Comparison of ENCODE assay signal across 27 cellular contexts in the genomic region with DNA sequence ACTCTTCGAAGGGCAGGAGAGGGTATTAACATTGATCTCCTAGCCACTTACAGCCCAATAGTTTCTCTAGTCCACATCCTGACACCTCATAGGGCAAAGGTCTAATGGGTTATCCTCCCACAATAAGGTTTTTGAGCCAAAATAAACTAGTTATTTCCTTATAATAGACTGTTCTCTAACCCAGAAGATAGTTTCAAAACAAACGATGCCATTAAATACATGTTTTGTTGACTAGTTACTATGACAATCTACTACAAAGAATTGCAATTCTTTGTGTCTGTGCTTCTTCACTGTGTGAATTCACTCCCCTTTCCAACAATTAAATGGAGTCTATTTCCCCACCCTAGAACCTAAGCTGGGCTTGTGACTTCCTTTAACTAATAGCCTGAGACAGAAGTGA. TPM values are rescaled to one million over a fixed set of nuclear protein-coding genes. Genes with fewer than 3 reads are reported as not detected.
DNase-seq lines count a peak whose midpoint lies in the region; ATAC-seq and TF ChIP-seq lines count a peak whose summit lies in the region.
"Had no signal": no experiment of that assay in that cellular context is flagged by ENCODE, and none has a peak within 500 bp of the region (broad histone marks: within the 10 kb centered on the region; RNA-seq: fewer than 3 reads in every experiment).

No MANE protein-coding gene starts in this region.

- no peak for TF ChIP-seq RAD21 in liver (IDR thresholded peaks at IDR 0.05)

- intact Hi-C loops in transverse colon (cut with DNase I; ENCODE audit: low total_unique reads) = no loop called here

- H3K4me3 Mint-ChIP-seq in activated naive CD8-positive, alpha-beta T cell treated with anti-CD3 and anti-CD28 coated beads, Interleukin-2, amount 50 U/mL, for 24 hours = no peak overlapping the region
- H3K4me3 Mint-ChIP-seq: stimulated activated naive CD8-positive, alpha-beta T cell treated with anti-CD3 and anti-CD28 coated beads, Interleukin-15, Interleukin-2, amounts not matched to agents 100 ng/mL and 50 ng/mL, for 24 hours had no signal

- in situ Hi-C loops in transverse colon (cut with MboI; ENCODE audit: low pct_ligation_motif_present in 1 of 4, low pct_unique_long_range_greater_than_20kb in 1 of 4, low sequenced_read_pairs in 3 of 4) = no loop called here

- no peak for TF ChIP-seq POLR2A in transverse colon (IDR thresholded peaks at IDR 0.05)

- TF ChIP-seq CTCF in coronary artery (IDR thresholded peaks at IDR 0.05) = no peak
- TF ChIP-seq CTCF in liver (IDR thresholded peaks at IDR 0.05; ENCODE audit: low read depth, low read length, missing input control) = no peak
- no peak for TF ChIP-seq CTCF in transverse colon (IDR thresholded peaks at IDR 0.05)

- H3K27ac ChIP-seq in coronary artery = peak overlapping the region; percentile 4 to 33
- no peak overlapping the region for H3K27ac ChIP-seq in liver (ENCODE audit: low read depth in 1 of 2, low read length in 2 of 2)
- H3K27ac ChIP-seq in transverse colon = peak overlapping the region in 3 of 4 donors; percentile 21 to 55 (median 40)
- H3K27ac ChIP-seq: 22Rv1, adrenal gland, gastrocnemius medialis, HL-60, PC-9, tibial artery had no signal

- DNase-seq in DMS53 (lab: John Stamatoyannopoulos, UW) = peak; percentile 36
- DNase-seq in DMS53 treated with DMSO at 0.1 percent for 48 hours (lab: John Stamatoyannopoulos, UW; ENCODE audit: unreplicated experiment) = no peak
- no peak for DNase-seq in coronary artery (ENCODE audit: low spot score)
- no peak for DNase-seq in transverse colon
- no peak for DNase-seq in NCI-H446 (lab: John Stamatoyannopoulos, UW)
- DNase-seq in activated naive CD8-positive, alpha-beta T cell treated with anti-CD3 and anti-CD28 coated beads, Interleukin-2, amount 50 U/mL, for 24 hours = no peak
- no peak for DNase-seq in CD1c-positive myeloid dendritic cell (ENCODE audit: extremely low spot score)
- DNase-seq: activated CD4-positive, alpha-beta T cell treated with anti-CD3 and anti-CD28 coated beads for 1 hour; activated T-cell treated with anti-CD3 and anti-CD28 coated beads, Interleukin-2, amount 50 U/mL, for 1 hour; adrenal gland; AML-193; CD8-positive, alpha-beta memory T cell; DMS79; erythroblast; gastrocnemius medialis; hippocampal formation; mammary epithelial cell; NCI-H1417 treated with DMSO at 0.1 percent for 48 hours; NCI-H2171 treated with DMSO at 0.1 percent for 48 hours; PC-9; SHP77 treated with DMSO at 0.1 percent for 48 hours; stimulated activated CD4-positive, alpha-beta T cell treated with anti-CD3 and anti-CD28 coated beads, Interleukin-4, amount 100 ng/mL, for 4 hours; tibial artery had no signal

- H3K9me3 ChIP-seq in liver (ENCODE audit: control insufficient read depth in 4 of 4, low read length in 3 of 4) (no peaks in the 10 kb centered on the region), transverse colon (no peaks in the 10 kb centered on the region)
- H3K9me3 ChIP-seq: adrenal gland, gastrocnemius medialis, tibial artery had no signal

- H3K4me3 ChIP-seq in coronary artery = no peak overlapping the region
- no peak overlapping the region for H3K4me3 ChIP-seq in liver (ENCODE audit: low read depth in 1 of 3, low read length in 3 of 3)
- no peak overlapping the region for H3K4me3 ChIP-seq in transverse colon
- H3K4me3 ChIP-seq: adrenal gland, gastrocnemius medialis, PC-9, tibial artery had no signal

- ATAC-seq in activated naive CD8-positive, alpha-beta T cell treated with anti-CD3 and anti-CD28 coated beads, Interleukin-2, amount 50 U/mL, for 24 hours = no peak
- ATAC-seq: gastrocnemius medialis had no signal

- no peak overlapping the region for H3K9ac ChIP-seq in liver (ENCODE audit: low read depth in 1 of 2, low read length in 2 of 2)

- no peak for TF ChIP-seq EP300 in transverse colon (IDR thresholded peaks at IDR 0.05; ENCODE audit: low read depth)

- WGBS in liver = 42% methylated on average over 2 of the region's 2 CpGs
- 21 to 45% methylated on average over 2 of the region's 2 CpGs for WGBS in transverse colon (ENCODE audit: low coverage in 1 of 2), 2 donors

- no peaks in the 10 kb centered on the region for H3K9me3 Mint-ChIP-seq in activated naive CD8-positive, alpha-beta T cell treated with anti-CD3 and anti-CD28 coated beads, Interleukin-2, amount 50 U/mL, for 24 hours
- H3K9me3 Mint-ChIP-seq: CD8-positive, alpha-beta memory T cell; stimulated activated naive CD8-positive, alpha-beta T cell treated with anti-CD3 and anti-CD28 coated beads, Interleukin-15, Interleukin-2, amounts not matched to agents 100 ng/mL and 50 ng/mL, for 24 hours had no signal

- H3K27me3 ChIP-seq in liver (ENCODE audit: control insufficient read depth in 4 of 4, insufficient read depth in 4 of 4, low read length in 3 of 4) (no peaks in the 10 kb centered on the region), transverse colon (no peaks in the 10 kb centered on the region)
- H3K27me3 ChIP-seq: adrenal gland, gastrocnemius medialis, tibial artery had no signal

- no peaks in the 10 kb centered on the region for H3K36me3 Mint-ChIP-seq in activated naive CD8-positive, alpha-beta T cell treated with anti-CD3 and anti-CD28 coated beads, Interleukin-2, amount 50 U/mL, for 24 hours (ENCODE audit: low read depth)
- H3K36me3 Mint-ChIP-seq: CD8-positive, alpha-beta memory T cell had no signal

- H3K27ac Mint-ChIP-seq in activated naive CD8-positive, alpha-beta T cell treated with anti-CD3 and anti-CD28 coated beads, Interleukin-2, amount 50 U/mL, for 24 hours = no peak overlapping the region
- H3K27ac Mint-ChIP-seq: CD8-positive, alpha-beta memory T cell; stimulated activated naive CD8-positive, alpha-beta T cell treated with anti-CD3 and anti-CD28 coated beads, Interleukin-15, Interleukin-2, amounts not matched to agents 100 ng/mL and 50 ng/mL, for 24 hours had no signal

- H3K4me1 Mint-ChIP-seq in activated naive CD8-positive, alpha-beta T cell treated with anti-CD3 and anti-CD28 coated beads, Interleukin-2, amount 50 U/mL, for 24 hours = peaks cover 5% of the 10 kb centered on the region

- no peaks in the 10 kb centered on the region for H3K36me3 ChIP-seq in liver (ENCODE audit: control insufficient read depth in 4 of 4, insufficient read depth in 3 of 4, low read depth in 1 of 4, low read length in 3 of 4)
- no peaks in the 10 kb centered on the region for H3K36me3 ChIP-seq in transverse colon
- H3K36me3 ChIP-seq: adrenal gland, gastrocnemius medialis, tibial artery had no signal

- H3K4me1 ChIP-seq in liver (ENCODE audit: control insufficient read depth in 4 of 4, insufficient read depth in 4 of 4, low read length in 3 of 4) = peaks cover 0 to 3% (median 0%) of the 10 kb centered on the region in 4 donors
- H3K4me1 ChIP-seq in transverse colon = peaks cover 0 to 28% (median 5%) of the 10 kb centered on the region in 4 donors
- H3K4me1 ChIP-seq: adrenal gland, gastrocnemius medialis had no signal

- H3K27me3 Mint-ChIP-seq in activated naive CD8-positive, alpha-beta T cell treated with anti-CD3 and anti-CD28 coated beads, Interleukin-2, amount 50 U/mL, for 24 hours = peaks cover 6% of the 10 kb centered on the region
- H3K27me3 Mint-ChIP-seq: CD8-positive, alpha-beta memory T cell; stimulated activated naive CD8-positive, alpha-beta T cell treated with anti-CD3 and anti-CD28 coated beads, Interleukin-15, Interleukin-2, amounts not matched to agents 100 ng/mL and 50 ng/mL, for 24 hours had no signal

TF ChIP-seq in liver, 16 proteins besides CTCF, POLR2A, EP300 and RAD21:
- TF ChIP-seq ATF3 (IDR thresholded peaks at IDR 0.05) (no peak), HNF4A (conservative IDR thresholded peaks at IDR 0.05) (peak; percentile 39 to 43), MAX (IDR thresholded peaks at IDR 0.05) (no peak)

RNA-seq across cellular contexts. Expression of gene ACTR10, which starts 6.4 kb away (rescaled TPM):
- total RNA-seq in liver = 10 to 100 TPM; 19.2 to 29.7 TPM
- 10 to 100 TPM; 20.6 to 42.0 TPM for polyA plus RNA-seq in liver
- total RNA-seq in transverse colon = 10 to 100 TPM; 14.7 to 51.9 (median 38.6) TPM

RNA-seq across cellular contexts. Expression of gene ARMH4, which starts 41.5 kb away (rescaled TPM):
- 1 to 10 TPM in 1 of 2 donors, under 1 TPM in 1; 0.67 to 3.2 TPM for total RNA-seq in liver
- polyA plus RNA-seq in liver = under 1 TPM; 0.38 to 0.40 TPM
- total RNA-seq in transverse colon = 1 to 10 TPM in 1 of 4 donors, under 1 TPM in 2, not detected in 1; 0.41 to 2.8 (median 0.48) TPM
- total RNA-seq: CD8-positive, alpha-beta memory T cell; PC-9 had no signal

RNA-seq across cellular contexts. Expression of gene PSMA3, which starts 51.1 kb away (rescaled TPM):
- total RNA-seq in liver (100 to 1,000 TPM in 1 of 2 donors, 10 to 100 TPM in 1; 54.6 to 120 TPM), transverse colon (10 to 100 TPM; 38.5 to 87.3 (median 80.3) TPM)
- polyA plus RNA-seq in liver = 100 to 1,000 TPM; 106 to 192 TPM

Comparison
In these comparisons a context has a peak if more than half of its experiments do, and no peak if none do; other contexts are left out.
1. H3K27ac ChIP-seq: peak in coronary artery (2 of 2) and transverse colon (3 of 4); none in liver (0 of 2).